In the genomic region with DNA sequence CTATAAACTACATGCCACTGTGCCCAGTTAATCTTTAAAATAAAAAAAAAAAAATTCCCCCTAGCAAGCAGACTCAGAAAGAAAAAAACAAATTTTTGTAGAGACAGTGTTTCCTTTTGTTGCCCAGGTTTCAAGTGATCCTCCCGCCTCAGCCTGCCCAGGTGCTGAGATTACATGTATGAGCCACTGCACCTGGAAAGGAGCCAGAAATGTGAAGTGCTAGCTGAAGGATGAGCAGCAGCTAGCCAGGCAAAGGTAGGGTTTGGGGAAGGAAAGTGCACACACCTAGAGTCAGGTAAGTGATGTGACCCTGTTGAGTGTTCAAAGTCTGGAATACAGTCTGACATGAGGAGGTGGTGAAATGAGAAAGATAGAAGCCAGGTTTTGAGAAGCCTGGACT, we compare ENCODE assay signal across 8 cellular contexts. TPM values are rescaled to one million over a fixed set of nuclear protein-coding genes. Genes with fewer than 3 reads are reported as not detected.
A peak's percentile ranks its signal among the peaks of the same experiment; 100 is the strongest.
DNase-seq lines count a peak whose midpoint lies in the region; ATAC-seq and TF ChIP-seq lines count a peak whose summit lies in the region.

No MANE protein-coding gene starts in this region.

- peaks cover 14% of the 10 kb centered on the region for H3F3A ChIP-seq in neural progenitor cell (ENCODE audit: low read depth)

- DNase-seq in NCI-H2029 treated with DMSO at 0.1 percent for 48 hours (lab: John Stamatoyannopoulos, UW) (peak; percentile 98), body of pancreas (peak; percentile 65 to 83 (median 77)), neural progenitor cell (ENCODE audit: low spot score) (no peak), medulla oblongata (ENCODE audit: extremely low spot score) (no peak), GOT3 (lab: John Stamatoyannopoulos, UW) (no peak)
- no peak for DNase-seq in stimulated activated naive CD4-positive, alpha-beta T cell (lab: John Stamatoyannopoulos, UW)

- H3K27ac Mint-ChIP-seq in neural progenitor cell = no peak overlapping the region

- peaks cover 46% of the 10 kb centered on the region for H3K4me1 ChIP-seq in body of pancreas
- peaks cover 9% of the 10 kb centered on the region for H3K4me1 ChIP-seq in neural progenitor cell

- peaks cover 2% of the 10 kb centered on the region for H3K27me3 Mint-ChIP-seq in neural progenitor cell (ENCODE audit: insufficient read depth, low read depth)

- H3K36me3 ChIP-seq in body of pancreas (replicated peaks in 1 of 2; ENCODE audit: insufficient read depth in 1 of 2, low read depth in 2 of 2) = no peaks in the 10 kb centered on the region
- no peaks in the 10 kb centered on the region for H3K36me3 ChIP-seq in neural progenitor cell

- H3K79me2 ChIP-seq in neural progenitor cell (ENCODE audit: low read depth) = peaks cover 66% of the 10 kb centered on the region

- ATAC-seq in body of pancreas = peak; percentile 10
- no peak for ATAC-seq in HG03457 (IDR thresholded peaks at IDR 0.05; ENCODE audit: unreplicated experiment)

- H3K4me2 ChIP-seq in neural progenitor cell = peak overlapping the region; percentile 97

- H3K4me3 Mint-ChIP-seq in neural progenitor cell = peak overlapping the region; percentile 0

- no peaks in the 10 kb centered on the region for H3K9me3 Mint-ChIP-seq in neural progenitor cell

- TF ChIP-seq CTCF in body of pancreas (IDR thresholded peaks at IDR 0.05) (no peak), neural progenitor cell (IDR thresholded peaks at IDR 0.05) (no peak)

- peaks cover 14% of the 10 kb centered on the region for H3K36me3 Mint-ChIP-seq in neural progenitor cell

- H3K9ac ChIP-seq in neural progenitor cell = peak overlapping the region; percentile 51

- intact Hi-C loops in body of pancreas (cut with DNase I) = no loop called here

- H2AFZ ChIP-seq in neural progenitor cell (replicated peaks) = no peak overlapping the region

- 5 to 17% methylated on average over 1 of the region's 1 CpG for WGBS in body of pancreas, 2 donors

- H3K4me3 ChIP-seq in GM08714 (ENCODE audit: low read length) (peak overlapping the region; percentile 74), body of pancreas (no peak overlapping the region), neural progenitor cell (peak overlapping the region; percentile 65)

- peak overlapping the region in 3 of 4 donors; percentile 19 to 97 (median 89) for H3K27ac ChIP-seq in body of pancreas
- H3K27ac ChIP-seq in neural progenitor cell = no peak overlapping the region

- H3K9me3 ChIP-seq in body of pancreas (no peaks in the 10 kb centered on the region), neural progenitor cell (ENCODE audit: low read depth) (no peaks in the 10 kb centered on the region)

- H3K27me3 ChIP-seq in body of pancreas = no peaks in the 10 kb centered on the region
- H3K27me3 ChIP-seq in neural progenitor cell = no peaks in the 10 kb centered on the region

- H4K20me1 ChIP-seq in neural progenitor cell (ENCODE audit: low read depth) = peaks cover 7% of the 10 kb centered on the region

- TF ChIP-seq POLR2A in body of pancreas (IDR thresholded peaks at IDR 0.05) = no peak

- H3K4me1 Mint-ChIP-seq in neural progenitor cell = peaks cover 19% of the 10 kb centered on the region

RNA-seq across cellular contexts. Expression of gene AKR1A1, which starts 1.7 kb away (rescaled TPM):
- total RNA-seq in body of pancreas (10 to 100 TPM; 77.8 to 90.5 TPM), neural progenitor cell (ENCODE audit: low replicate concordance) (129 and 167 TPM in 2 replicates)

RNA-seq across cellular contexts. Expression of gene PRDX1, which starts 30.6 kb away (rescaled TPM):
- total RNA-seq in body of pancreas = 100 to 1,000 TPM in 1 of 2 donors, 10 to 100 TPM in 1; 64.6 to 103 TPM
- total RNA-seq in neural progenitor cell (ENCODE audit: low replicate concordance) = 477 and 653 TPM in 2 replicates

RNA-seq across cellular contexts. Expression of gene NASP, which starts 31.5 kb away (rescaled TPM):
- total RNA-seq in body of pancreas (10 to 100 TPM; 31.0 to 39.2 TPM), neural progenitor cell (ENCODE audit: low replicate concordance) (337 and 436 TPM in 2 replicates)

RNA-seq across cellular contexts. Expression of gene MMACHC, which starts 52.2 kb away (rescaled TPM):
- total RNA-seq in body of pancreas (10 to 100 TPM in 1 of 2 donors, 1 to 10 TPM in 1; 2.3 to 18.1 TPM), neural progenitor cell (ENCODE audit: low replicate concordance) (3.1 and 5.8 TPM in 2 replicates)

RNA-seq across cellular contexts. Expression of gene CCDC163, which starts 52.4 kb away (rescaled TPM):
- total RNA-seq in body of pancreas (under 1 TPM; 0.66 to 0.78 TPM), neural progenitor cell (ENCODE audit: low replicate concordance) (1.7 TPM in 2 replicates)

Comparison
In these comparisons a context has a peak if more than half of its experiments do, and no peak if none do; other contexts are left out.
1. H3K4me3 ChIP-seq: peak in GM08714 (single experiment) and neural progenitor cell (single experiment); none in body of pancreas (0 of 2).
2. DNase-seq: peak in NCI-H2029 treated with DMSO at 0.1 percent for 48 hours (single experiment) and body of pancreas (4 of 4); none in neural progenitor cell (single experiment), medulla oblongata (single experiment), GOT3 (single experiment) and stimulated activated naive CD4-positive, alpha-beta T cell (0 of 6).